In genomic region chr1:167462341-167462740, GRCh38 we compare ENCODE assay signal across 32 cellular contexts. TPM values are rescaled to one million over a fixed set of nuclear protein-coding genes. Genes with fewer than 3 reads are reported as not detected.
DNase-seq lines count a peak whose midpoint lies in the region; ATAC-seq and TF ChIP-seq lines count a peak whose summit lies in the region.
"Had no signal": no experiment of that assay in that cellular context is flagged by ENCODE, and none has a peak within 500 bp of the region (broad histone marks: within the 10 kb centered on the region; RNA-seq: fewer than 3 reads in every experiment).

No MANE protein-coding gene starts in this region.

- no peak for DNase-seq in activated CD4-positive, alpha-beta T cell treated with anti-CD3 and anti-CD28 coated beads, Interleukin-2, amount 10 ng/mL, durations not matched to agents 7 days and 5 days
- no peak for DNase-seq in activated CD4-positive, alpha-beta T cell treated with anti-CD3 and anti-CD28 coated beads for 1 hour
- no peak for DNase-seq in CD4-positive, CD25-positive, alpha-beta regulatory T cell
- DNase-seq in activated T-helper 1 cell treated with anti-CD3 and anti-CD28 coated beads, Interleukin-12 subunit alpha, Interleukin-12 subunit beta, Interleukin-2, Interleukin-4 antibody, amounts not matched to agents 30 ng/mL and 10 ng/mL and 1 ng/mL, durations not matched to agents 14 hours and 24 hours and 36 hours (ENCODE audit: low spot score), result no peak
- DNase-seq in natural killer cell, result no peak
- no peak for DNase-seq in C1 segment of cervical spinal cord (lab: John Stamatoyannopoulos, UW)
- no peak for DNase-seq in prostate gland (ENCODE audit: low spot score)
- DNase-seq: activated CD8-positive, alpha-beta memory T cell treated with anti-CD3 and anti-CD28 coated beads for 24 hours; amygdala; DMS 273 treated with DMSO at 0.1 percent for 48 hours; erythroblast; foreskin fibroblast; GOT3; heart left ventricle; Kasumi-1; lower lobe of right lung; MV-4-11; NCI-H1436 treated with DMSO at 0.1 percent for 48 hours; NCI-H2107; NCI-H748 treated with DMSO at 0.1 percent for 48 hours; nephron progenitor cell; pancreas; right cardiac atrium; RPMI8226; stimulated activated CD4-positive, alpha-beta T cell treated with anti-CD3 and anti-CD28 coated beads, Interleukin-12 subunit alpha, Interleukin-12 subunit beta, amount 100 ng/mL, for 4 hours; stimulated activated CD4-positive, alpha-beta T cell treated with anti-CD3 and anti-CD28 coated beads, Interleukin-4, amount 100 ng/mL, for 24 hours had no signal

- no peak for TF ChIP-seq POLR2A in prostate gland (IDR thresholded peaks at IDR 0.05)

- no peak for TF ChIP-seq CTCF in natural killer cell (IDR thresholded peaks at IDR 0.05)
- TF ChIP-seq CTCF in prostate gland (IDR thresholded peaks at IDR 0.05), result no peak

- peak overlapping the region; percentile 81 for H3K27ac ChIP-seq in CD4-positive, CD25-positive, alpha-beta regulatory T cell (ENCODE audit: insufficient read depth, low read length, poor library complexity, severe bottlenecking)
- H3K27ac ChIP-seq in prostate gland, result no peak overlapping the region
- H3K27ac ChIP-seq: 22Rv1, heart left ventricle, lower lobe of right lung, pancreas, suprapubic skin had no signal

- 90% methylated on average over 8 of the region's 8 CpGs for WGBS in prostate gland

- H3K36me3 Mint-ChIP-seq in activated CD4-positive, alpha-beta T cell treated with anti-CD3 and anti-CD28 coated beads, Interleukin-2, amount 10 ng/mL, durations not matched to agents 7 days and 5 days (ENCODE audit: low read depth), result peaks cover 63% of the 10 kb centered on the region
- H3K36me3 Mint-ChIP-seq in CD4-positive, CD25-positive, alpha-beta regulatory T cell, result peaks cover 18% of the 10 kb centered on the region
- peaks cover 34% of the 10 kb centered on the region for H3K36me3 Mint-ChIP-seq in activated T-helper 1 cell treated with anti-CD3 and anti-CD28 coated beads, Interleukin-12 subunit alpha, Interleukin-12 subunit beta, Interleukin-2, Interleukin-4 antibody, amounts not matched to agents 30 ng/mL and 10 ng/mL and 1 ng/mL, durations not matched to agents 14 hours and 24 hours and 36 hours (ENCODE audit: low read depth)
- H3K36me3 Mint-ChIP-seq in natural killer cell, result peaks cover 7% of the 10 kb centered on the region
- H3K36me3 Mint-ChIP-seq: stimulated activated memory B cell treated with anti-CD40 and anti-IgM and Interleukin-4, amounts not matched to agents 10 μg/mL and 1 μg/mL and 100 μg/mL, for 72 hours had no signal

- H3K9me3 Mint-ChIP-seq in activated CD4-positive, alpha-beta T cell treated with anti-CD3 and anti-CD28 coated beads, Interleukin-2, amount 10 ng/mL, durations not matched to agents 7 days and 5 days, result no peaks in the 10 kb centered on the region
- H3K9me3 Mint-ChIP-seq in CD4-positive, CD25-positive, alpha-beta regulatory T cell, result no peaks in the 10 kb centered on the region
- no peaks in the 10 kb centered on the region for H3K9me3 Mint-ChIP-seq in activated T-helper 1 cell treated with anti-CD3 and anti-CD28 coated beads, Interleukin-12 subunit alpha, Interleukin-12 subunit beta, Interleukin-2, Interleukin-4 antibody, amounts not matched to agents 30 ng/mL and 10 ng/mL and 1 ng/mL, durations not matched to agents 14 hours and 24 hours and 36 hours
- no peaks in the 10 kb centered on the region for H3K9me3 Mint-ChIP-seq in natural killer cell
- H3K9me3 Mint-ChIP-seq: activated T-helper 2 cell treated with anti-CD3 and anti-CD28 coated beads, Interferon-gamma antibody, Interleukin-2, Interleukin-4, amounts not matched to agents 10 μg/mL and 5 μg/mL and 100 μg/mL, durations not matched to agents 14 hours and 24 hours and 36 hours; nephron progenitor cell; stimulated activated memory B cell treated with anti-CD40 and anti-IgM and Interleukin-4, amounts not matched to agents 10 μg/mL and 1 μg/mL and 100 μg/mL, for 72 hours had no signal

- peaks cover 76% of the 10 kb centered on the region for H3K4me1 ChIP-seq in CD4-positive, CD25-positive, alpha-beta regulatory T cell (ENCODE audit: control insufficient read depth, insufficient read depth, low read length, poor library complexity, severe bottlenecking)
- H3K4me1 ChIP-seq in prostate gland (replicated peaks), result no peaks in the 10 kb centered on the region
- H3K4me1 ChIP-seq: lower lobe of right lung, pancreas, suprapubic skin had no signal

- H3K27me3 Mint-ChIP-seq in activated CD4-positive, alpha-beta T cell treated with anti-CD3 and anti-CD28 coated beads, Interleukin-2, amount 10 ng/mL, durations not matched to agents 7 days and 5 days, result no peaks in the 10 kb centered on the region
- H3K27me3 Mint-ChIP-seq in CD4-positive, CD25-positive, alpha-beta regulatory T cell, result no peaks in the 10 kb centered on the region
- no peaks in the 10 kb centered on the region for H3K27me3 Mint-ChIP-seq in activated T-helper 1 cell treated with anti-CD3 and anti-CD28 coated beads, Interleukin-12 subunit alpha, Interleukin-12 subunit beta, Interleukin-2, Interleukin-4 antibody, amounts not matched to agents 30 ng/mL and 10 ng/mL and 1 ng/mL, durations not matched to agents 14 hours and 24 hours and 36 hours (ENCODE audit: insufficient read depth)
- H3K27me3 Mint-ChIP-seq in natural killer cell (ENCODE audit: low read depth in 2 of 2), result no peaks in the 10 kb centered on the region
- H3K27me3 Mint-ChIP-seq: stimulated activated memory B cell treated with anti-CD40 and anti-IgM and Interleukin-4, amounts not matched to agents 10 μg/mL and 1 μg/mL and 100 μg/mL, for 72 hours had no signal

- peaks cover 64% of the 10 kb centered on the region for H3K4me1 Mint-ChIP-seq in activated CD4-positive, alpha-beta T cell treated with anti-CD3 and anti-CD28 coated beads, Interleukin-2, amount 10 ng/mL, durations not matched to agents 7 days and 5 days
- H3K4me1 Mint-ChIP-seq in CD4-positive, CD25-positive, alpha-beta regulatory T cell, result peaks cover 37 to 95% (median 59%) of the 10 kb centered on the region in 4 donors
- peaks cover 43% of the 10 kb centered on the region for H3K4me1 Mint-ChIP-seq in activated T-helper 1 cell treated with anti-CD3 and anti-CD28 coated beads, Interleukin-12 subunit alpha, Interleukin-12 subunit beta, Interleukin-2, Interleukin-4 antibody, amounts not matched to agents 30 ng/mL and 10 ng/mL and 1 ng/mL, durations not matched to agents 14 hours and 24 hours and 36 hours (ENCODE audit: low read depth)
- peaks cover 59 to 76% of the 10 kb centered on the region in 2 donors for H3K4me1 Mint-ChIP-seq in natural killer cell
- H3K4me1 Mint-ChIP-seq: stimulated activated memory B cell treated with anti-CD40 and anti-IgM and Interleukin-4, amounts not matched to agents 10 μg/mL and 1 μg/mL and 100 μg/mL, for 72 hours had no signal

- intact Hi-C loops in activated T-helper 1 cell treated with anti-CD3 and anti-CD28 coated beads, Interleukin-12 subunit alpha, Interleukin-12 subunit beta, Interleukin-2, Interleukin-4 antibody, amounts not matched to agents 30 ng/mL and 10 ng/mL and 1 ng/mL, durations not matched to agents 14 hours and 24 hours and 36 hours (cut with micrococcal nuclease), result no loop called here
- intact Hi-C loops in natural killer cell (cut with micrococcal nuclease), result no loop called here
- intact Hi-C loops in prostate gland (cut with DNase I), result no loop called here

- H3K9me3 ChIP-seq in CD4-positive, CD25-positive, alpha-beta regulatory T cell (ENCODE audit: control insufficient read depth in 2 of 2, low read length in 2 of 2), result no peaks in the 10 kb centered on the region
- no peaks in the 10 kb centered on the region for H3K9me3 ChIP-seq in prostate gland
- H3K9me3 ChIP-seq: heart left ventricle, lower lobe of right lung, pancreas, suprapubic skin had no signal

- no peak for ATAC-seq in CD4-positive, CD25-positive, alpha-beta regulatory T cell (ENCODE audit: low read depth in 2 of 2)
- ATAC-seq in natural killer cell (peak in 1 of 3 donors; percentile 18), esophagus mucosa (no peak)
- ATAC-seq: HepG2; lower lobe of right lung; pancreas; stimulated activated memory B cell treated with anti-CD40 and anti-IgM and Interleukin-4, amounts not matched to agents 10 μg/mL and 1 μg/mL and 100 μg/mL, for 72 hours had no signal

- no peaks in the 10 kb centered on the region for H3K27me3 ChIP-seq in CD4-positive, CD25-positive, alpha-beta regulatory T cell (ENCODE audit: control insufficient read depth, insufficient read depth, low read length)
- H3K27me3 ChIP-seq in prostate gland (replicated peaks; ENCODE audit: insufficient read depth), result no peaks in the 10 kb centered on the region
- H3K27me3 ChIP-seq: heart left ventricle, pancreas, suprapubic skin had no signal

- peaks cover 61% of the 10 kb centered on the region for H3K36me3 ChIP-seq in CD4-positive, CD25-positive, alpha-beta regulatory T cell (ENCODE audit: control insufficient read depth, insufficient read depth, low read length)
- H3K36me3 ChIP-seq in prostate gland, result no peaks in the 10 kb centered on the region
- H3K36me3 ChIP-seq: heart left ventricle, lower lobe of right lung, pancreas, suprapubic skin had no signal

- POLR2A ChIA-PET in activated CD4-positive, alpha-beta T cell treated with anti-CD3 and anti-CD28 coated beads, Interleukin-2, amount 10 ng/mL, durations not matched to agents 7 days and 5 days (lab: Charles Lee), result no interaction called here

- no peak overlapping the region for H3K4me3 Mint-ChIP-seq in activated CD4-positive, alpha-beta T cell treated with anti-CD3 and anti-CD28 coated beads, Interleukin-2, amount 10 ng/mL, durations not matched to agents 7 days and 5 days
- peak overlapping the region in 2 of 4 donors; percentile 4 to 56 for H3K4me3 Mint-ChIP-seq in CD4-positive, CD25-positive, alpha-beta regulatory T cell
- H3K4me3 Mint-ChIP-seq in activated T-helper 1 cell treated with anti-CD3 and anti-CD28 coated beads, Interleukin-12 subunit alpha, Interleukin-12 subunit beta, Interleukin-2, Interleukin-4 antibody, amounts not matched to agents 30 ng/mL and 10 ng/mL and 1 ng/mL, durations not matched to agents 14 hours and 24 hours and 36 hours, result no peak overlapping the region
- peak overlapping the region; percentile 54 for H3K4me3 Mint-ChIP-seq in natural killer cell
- H3K4me3 Mint-ChIP-seq: nephron progenitor cell; stimulated activated memory B cell treated with anti-CD40 and anti-IgM and Interleukin-4, amounts not matched to agents 10 μg/mL and 1 μg/mL and 100 μg/mL, for 72 hours had no signal

- peak overlapping the region; percentile 78 for H3K27ac Mint-ChIP-seq in activated CD4-positive, alpha-beta T cell treated with anti-CD3 and anti-CD28 coated beads, Interleukin-2, amount 10 ng/mL, durations not matched to agents 7 days and 5 days
- H3K27ac Mint-ChIP-seq in CD4-positive, CD25-positive, alpha-beta regulatory T cell, result peak overlapping the region; percentile 91 to 95 (median 92)
- H3K27ac Mint-ChIP-seq in activated T-helper 1 cell treated with anti-CD3 and anti-CD28 coated beads, Interleukin-12 subunit alpha, Interleukin-12 subunit beta, Interleukin-2, Interleukin-4 antibody, amounts not matched to agents 30 ng/mL and 10 ng/mL and 1 ng/mL, durations not matched to agents 14 hours and 24 hours and 36 hours, result peak overlapping the region; percentile 24
- H3K27ac Mint-ChIP-seq in natural killer cell, result peak overlapping the region; percentile 91 to 100
- H3K27ac Mint-ChIP-seq: activated T-helper 2 cell treated with anti-CD3 and anti-CD28 coated beads, Interferon-gamma antibody, Interleukin-2, Interleukin-4, amounts not matched to agents 10 μg/mL and 5 μg/mL and 100 μg/mL, durations not matched to agents 14 hours and 24 hours and 36 hours; stimulated activated memory B cell treated with anti-CD40 and anti-IgM and Interleukin-4, amounts not matched to agents 10 μg/mL and 1 μg/mL and 100 μg/mL, for 72 hours had no signal

- CTCF ChIA-PET in activated CD4-positive, alpha-beta T cell treated with anti-CD3 and anti-CD28 coated beads, Interleukin-2, amount 10 ng/mL, durations not matched to agents 7 days and 5 days (lab: Charles Lee), result interaction anchor here (1.2 kb wide), 1 partner anchor 11 kb away, joined by 4 read pairs; no protein-coding TSS in a partner anchor

- no peak overlapping the region for H3K4me3 ChIP-seq in CD4-positive, CD25-positive, alpha-beta regulatory T cell (ENCODE audit: low read depth, low read length)
- no peak overlapping the region for H3K4me3 ChIP-seq in prostate gland
- H3K4me3 ChIP-seq: heart left ventricle, lower lobe of right lung, pancreas, suprapubic skin had no signal

RNA-seq across cellular contexts. Expression of gene CD247, which starts 56.0 kb away (rescaled TPM):
- 100 to 1,000 TPM; 251 to 261 TPM for total RNA-seq in activated CD4-positive, alpha-beta T cell treated with anti-CD3 and anti-CD28 coated beads, Interleukin-2, amount 10 ng/mL, durations not matched to agents 7 days and 5 days
- 410 TPM for total RNA-seq in CD4-positive, CD25-positive, alpha-beta regulatory T cell
- polyA plus RNA-seq in CD4-positive, CD25-positive, alpha-beta regulatory T cell, result 100 to 1,000 TPM; 412 to 718 (median 486) TPM
- 237 and 238 TPM in 2 replicates for total RNA-seq in activated T-helper 1 cell treated with anti-CD3 and anti-CD28 coated beads, Interleukin-12 subunit alpha, Interleukin-12 subunit beta, Interleukin-2, Interleukin-4 antibody, amounts not matched to agents 30 ng/mL and 10 ng/mL and 1 ng/mL, durations not matched to agents 14 hours and 24 hours and 36 hours
- total RNA-seq in natural killer cell (1,000 to 10,000 TPM; 1,027 to 1,374 (median 1,309) TPM), esophagus mucosa (0.80 TPM), prostate gland (under 1 TPM in 1 of 2 donors, not detected in 1; 0.96 TPM)
- polyA plus RNA-seq: HepG2 had no signal

Comparison
In these comparisons a context has a peak if more than half of its experiments do, and no peak if none do; other contexts are left out.
1. H3K27ac Mint-ChIP-seq: peak in every context shown above with its lines; median percentile 96 in natural killer cell; 92 in CD4-positive, CD25-positive, alpha-beta regulatory T cell; 78 in activated CD4-positive, alpha-beta T cell treated with anti-CD3 and anti-CD28 coated beads, Interleukin-2, amount 10 ng/mL, durations not matched to agents 7 days and 5 days; 24 in activated T-helper 1 cell treated with anti-CD3 and anti-CD28 coated beads, Interleukin-12 subunit alpha, Interleukin-12 subunit beta, Interleukin-2, Interleukin-4 antibody, amounts not matched to agents 30 ng/mL and 10 ng/mL and 1 ng/mL, durations not matched to agents 14 hours and 24 hours and 36 hours.
2. RNA of gene CD247, which starts 56.0 kb away (total RNA-seq): 1,027 to 1,374 TPM in natural killer cell, 410 TPM in CD4-positive, CD25-positive, alpha-beta regulatory T cell (single experiment), 251 to 261 TPM in activated CD4-positive, alpha-beta T cell treated with anti-CD3 and anti-CD28 coated beads, Interleukin-2, amount 10 ng/mL, durations not matched to agents 7 days and 5 days and 237 to 238 TPM in activated T-helper 1 cell treated with anti-CD3 and anti-CD28 coated beads, Interleukin-12 subunit alpha, Interleukin-12 subunit beta, Interleukin-2, Interleukin-4 antibody, amounts not matched to agents 30 ng/mL and 10 ng/mL and 1 ng/mL, durations not matched to agents 14 hours and 24 hours and 36 hours; 0.96 TPM in prostate gland and 0.80 TPM in esophagus mucosa (single experiment); every median in the first group is over 100 times any median in the second.